In genomic region chr14:94005324-94005723, GRCh38 we compare ENCODE assay signal across 9 cellular contexts. TPM values are rescaled to one million over a fixed set of nuclear protein-coding genes. Genes with fewer than 3 reads are reported as not detected.
DNase-seq lines count a peak whose midpoint lies in the region; ATAC-seq and TF ChIP-seq lines count a peak whose summit lies in the region.
"Had no signal": no experiment of that assay in that cellular context is flagged by ENCODE, and none has a peak within 500 bp of the region (broad histone marks: within the 10 kb centered on the region; RNA-seq: fewer than 3 reads in every experiment).

No MANE protein-coding gene starts in this region.

- TF ChIP-seq POLR2A in gastroesophageal sphincter (IDR thresholded peaks at IDR 0.05), result no peak

- H3K4me1 ChIP-seq in DOHH2 (ENCODE audit: control insufficient read depth, low read length) (peaks cover 8% of the 10 kb centered on the region), OCI-LY3 (ENCODE audit: low read length) (peaks cover 30% of the 10 kb centered on the region), gastroesophageal sphincter (peaks cover 0 to 23% (median 8%) of the 10 kb centered on the region in 3 donors)

- 29 to 40% methylated on average over 5 of the region's 7 CpGs for WGBS in gastroesophageal sphincter (ENCODE audit: low coverage in 1 of 2), 2 donors

- DNase-seq in AG09319 (ENCODE audit: extremely low read depth, low read depth), result no peak
- DNase-seq in NCI-H1048 (lab: John Stamatoyannopoulos, UW), result no peak
- DNase-seq in AG08396 (ENCODE audit: low spot score), result no peak
- DNase-seq: SHP77 had no signal

- H3K4me3 ChIP-seq in DOHH2 (ENCODE audit: low read length) (no peak overlapping the region), OCI-LY3 (ENCODE audit: low read length) (peak overlapping the region; percentile 49), gastroesophageal sphincter (no peak overlapping the region)

- no peaks in the 10 kb centered on the region for H3F3A ChIP-seq in DOHH2 (ENCODE audit: control insufficient read depth, insufficient read depth)

- H3K27ac ChIP-seq in DOHH2 (ENCODE audit: low read depth, low read length) (no peak overlapping the region), OCI-LY3 (ENCODE audit: low read length) (no peak overlapping the region), gastroesophageal sphincter (no peak overlapping the region)

- peak; percentile 31 for TF ChIP-seq CTCF in AG09319 (IDR thresholded peaks at IDR 0.05; ENCODE audit: low read depth, low read length)
- peak; percentile 74 for TF ChIP-seq CTCF in DOHH2 (IDR thresholded peaks at IDR 0.05; ENCODE audit: low read depth, low read length, poor library complexity, severe bottlenecking)
- TF ChIP-seq CTCF in OCI-LY3 (IDR thresholded peaks at IDR 0.05; ENCODE audit: low read depth, low read length), result peak; percentile 61
- peak in 3 of 4 experiments; percentile 10 to 24 (median 12) for TF ChIP-seq CTCF in gastroesophageal sphincter (IDR thresholded peaks at IDR 0.05)

- H3K27me3 ChIP-seq in DOHH2 (ENCODE audit: control insufficient read depth, low read length) (peaks cover 7% of the 10 kb centered on the region; the same call in 1 of the 2 replicates), OCI-LY3 (ENCODE audit: low read depth, low read length) (peaks cover 15% of the 10 kb centered on the region; the same call in 1 of the 2 replicates), gastroesophageal sphincter (no peaks in the 10 kb centered on the region)

- no peaks in the 10 kb centered on the region for H3K9me2 ChIP-seq in DOHH2 (replicated peaks; ENCODE audit: control insufficient read depth, low read length)

- H4K20me1 ChIP-seq in DOHH2 (ENCODE audit: control insufficient read depth, insufficient read depth, low read depth, low read length), result no peaks in the 10 kb centered on the region
- H4K20me1 ChIP-seq in OCI-LY3 (ENCODE audit: insufficient read depth, low read length), result no peaks in the 10 kb centered on the region

- H3K9ac ChIP-seq in OCI-LY3 (ENCODE audit: low read length), result no peak overlapping the region

- ATAC-seq in gastroesophageal sphincter (no peak), esophagus mucosa (no peak)
- ATAC-seq: activated T-cell treated with anti-CD3 and anti-CD28 coated beads, Interleukin-2, amount 50 U/mL, for 72 hours had no signal

- TF ChIP-seq EP300 in gastroesophageal sphincter (IDR thresholded peaks at IDR 0.05), result no peak

- H2AFZ ChIP-seq in OCI-LY3 (ENCODE audit: low read depth, low read length), result peak overlapping the region; percentile 46; the same call in 1 of the 2 replicates

- H3K79me2 ChIP-seq in DOHH2 (ENCODE audit: control insufficient read depth, low read length) (no peaks in the 10 kb centered on the region), OCI-LY3 (ENCODE audit: low read length) (no peaks in the 10 kb centered on the region)

- no peaks in the 10 kb centered on the region for H3K36me3 ChIP-seq in DOHH2 (ENCODE audit: control insufficient read depth, low read length)
- no peaks in the 10 kb centered on the region for H3K36me3 ChIP-seq in OCI-LY3 (replicated peaks; ENCODE audit: low read depth, low read length)
- H3K36me3 ChIP-seq in gastroesophageal sphincter, result no peaks in the 10 kb centered on the region

- no peak overlapping the region for H3K4me2 ChIP-seq in DOHH2 (ENCODE audit: low read length)
- H3K4me2 ChIP-seq in OCI-LY3 (ENCODE audit: low read length), result peak overlapping the region; percentile 67

- H3K9me3 ChIP-seq in DOHH2 (ENCODE audit: control insufficient read depth, insufficient read depth, low read length) (no peaks in the 10 kb centered on the region), OCI-LY3 (ENCODE audit: insufficient read depth, low read length) (no peaks in the 10 kb centered on the region), gastroesophageal sphincter (no peaks in the 10 kb centered on the region)

RNA-seq across cellular contexts. Expression of gene CCDC197, which starts 8.2 kb away (rescaled TPM):
- total RNA-seq in gastroesophageal sphincter (not detected), esophagus mucosa (not detected)

RNA-seq across cellular contexts. Expression of gene OTUB2, which starts 20.8 kb away (rescaled TPM):
- total RNA-seq in gastroesophageal sphincter, result under 1 TPM; 0.16 to 0.84 (median 0.65) TPM
- total RNA-seq in esophagus mucosa, result 5.5 TPM

RNA-seq across cellular contexts. Expression of gene ASB2, which starts 29.0 kb away (rescaled TPM):
- total RNA-seq in gastroesophageal sphincter, result 100 to 1,000 TPM; 118 to 208 (median 120) TPM
- 1.00 TPM for total RNA-seq in esophagus mucosa

Comparison
In these comparisons a context has a peak if more than half of its experiments do, and no peak if none do; other contexts are left out.
1. CTCF ChIP-seq: peak in every context shown above with its lines; median percentile 74 in DOHH2; 61 in OCI-LY3; 31 in AG09319; 12 in gastroesophageal sphincter.
2. RNA of gene ASB2, which starts 29.0 kb away (total RNA-seq): 118 to 208 TPM in gastroesophageal sphincter; 1.00 TPM in esophagus mucosa (single experiment); every median in the first group is over 10 times any median in the second.